ENCODE assay signal across 20 cellular contexts in the genomic region with DNA sequence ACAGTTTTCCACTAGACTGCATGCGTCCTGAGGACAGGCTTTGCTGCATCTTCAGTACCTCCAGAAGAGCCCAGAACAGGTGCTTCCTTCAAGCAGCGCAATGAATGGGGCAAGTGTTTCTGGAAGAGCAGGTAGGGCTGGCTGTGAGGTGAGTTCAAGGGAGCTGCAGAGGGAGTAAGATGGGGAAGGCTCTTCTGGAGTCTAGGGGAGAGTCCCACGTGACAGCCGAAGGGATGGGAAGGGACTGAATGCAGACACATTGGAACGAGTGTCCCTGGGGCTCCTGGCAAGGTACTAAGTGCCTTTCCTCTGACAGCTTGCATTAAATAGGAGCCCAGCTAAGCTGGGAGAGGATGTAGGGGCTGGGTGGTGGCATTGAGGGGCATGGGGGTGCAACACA.
DNase-seq lines count a peak whose midpoint lies in the region; TF ChIP-seq lines count a peak whose summit lies in the region.
"Had no signal": no experiment of that assay in that cellular context is flagged by ENCODE, and none has a peak within 500 bp of the region (broad histone marks: within the 10 kb centered on the region; RNA-seq: fewer than 3 reads in every experiment).

No MANE protein-coding gene starts in this region.

- H3K27ac Mint-ChIP-seq in T-helper 1 cell treated with Interleukin-12 subunit alpha and Interleukin-12 subunit beta and Interleukin-4 antibody, amounts not matched to agents 30 μg/mL and 1 μg/mL, for 36 hours: peak overlapping the region; percentile 23
- no peak overlapping the region for H3K27ac Mint-ChIP-seq in osteocyte (ENCODE audit: unreplicated experiment)
- H3K27ac Mint-ChIP-seq: B cell; CD4-positive, alpha-beta T cell; CD8-positive, alpha-beta T cell had no signal

- H3K27me3 ChIP-seq in esophagus muscularis mucosa (no peaks in the 10 kb centered on the region), ascending aorta (no peaks in the 10 kb centered on the region)
- H3K27me3 ChIP-seq: BLaER1 treated with 17β-estradiol and CSF1 and Interleukin-3, amounts not matched to agents 10 nM and 100 nM had no signal

- intact Hi-C loops in esophagus muscularis mucosa (cut with DNase I) (no loop called here), ascending aorta (cut with DNase I) (no loop called here)

- no peaks in the 10 kb centered on the region for H3K9me3 ChIP-seq in esophagus muscularis mucosa
- H3K9me3 ChIP-seq in ascending aorta: no peaks in the 10 kb centered on the region
- H3K9me3 ChIP-seq: A549; BLaER1 treated with 17β-estradiol and CSF1 and Interleukin-3, amounts not matched to agents 10 nM and 100 nM; Caco-2 had no signal

- H3K36me3 Mint-ChIP-seq in T-helper 1 cell treated with Interleukin-12 subunit alpha and Interleukin-12 subunit beta and Interleukin-4 antibody, amounts not matched to agents 30 μg/mL and 1 μg/mL, for 36 hours (ENCODE audit: low read depth): no peaks in the 10 kb centered on the region
- no peaks in the 10 kb centered on the region for H3K36me3 Mint-ChIP-seq in osteocyte (ENCODE audit: unreplicated experiment)
- H3K36me3 Mint-ChIP-seq: CD8-positive, alpha-beta T cell had no signal

- TF ChIP-seq EP300 in esophagus muscularis mucosa (IDR thresholded peaks at IDR 0.05): no peak

- peaks cover 3 to 13% (median 8%) of the 10 kb centered on the region in 4 donors for H3K4me1 ChIP-seq in esophagus muscularis mucosa
- peaks cover 0 to 2% of the 10 kb centered on the region in 2 donors for H3K4me1 ChIP-seq in ascending aorta
- H3K4me1 ChIP-seq: A549, Caco-2 had no signal

- peaks cover 17% of the 10 kb centered on the region for H3K4me1 Mint-ChIP-seq in T-helper 1 cell treated with Interleukin-12 subunit alpha and Interleukin-12 subunit beta and Interleukin-4 antibody, amounts not matched to agents 30 μg/mL and 1 μg/mL, for 36 hours (ENCODE audit: low read depth)
- no peaks in the 10 kb centered on the region for H3K4me1 Mint-ChIP-seq in osteocyte (ENCODE audit: unreplicated experiment)
- H3K4me1 Mint-ChIP-seq: B cell had no signal

- H3K4me3 Mint-ChIP-seq in T-helper 1 cell treated with Interleukin-12 subunit alpha and Interleukin-12 subunit beta and Interleukin-4 antibody, amounts not matched to agents 30 μg/mL and 1 μg/mL, for 36 hours: no peak overlapping the region
- H3K4me3 Mint-ChIP-seq in osteocyte (ENCODE audit: unreplicated experiment): no peak overlapping the region
- H3K4me3 Mint-ChIP-seq: B cell; CD4-positive, alpha-beta T cell; CD8-positive, alpha-beta T cell had no signal

- TF ChIP-seq CTCF in coronary artery (IDR thresholded peaks at IDR 0.05): no peak
- no peak for TF ChIP-seq CTCF in esophagus muscularis mucosa (IDR thresholded peaks at IDR 0.05)
- no peak for TF ChIP-seq CTCF in osteocyte (IDR thresholded peaks at IDR 0.05)
- TF ChIP-seq CTCF in ascending aorta (IDR thresholded peaks at IDR 0.05): no peak

- H3K27ac ChIP-seq in coronary artery: no peak overlapping the region
- no peak overlapping the region for H3K27ac ChIP-seq in esophagus muscularis mucosa (replicated peaks in 1 of 4)
- no peak overlapping the region for H3K27ac ChIP-seq in ascending aorta
- H3K27ac ChIP-seq: 22Rv1; A549; BLaER1 treated with 17β-estradiol and CSF1 and Interleukin-3, amounts not matched to agents 10 nM and 100 nM; C4-2B had no signal

- TF ChIP-seq POLR2A in esophagus muscularis mucosa (IDR thresholded peaks at IDR 0.05; ENCODE audit: low read depth): no peak

- no peaks in the 10 kb centered on the region for H3K9me3 Mint-ChIP-seq in T-helper 1 cell treated with Interleukin-12 subunit alpha and Interleukin-12 subunit beta and Interleukin-4 antibody, amounts not matched to agents 30 μg/mL and 1 μg/mL, for 36 hours
- no peaks in the 10 kb centered on the region for H3K9me3 Mint-ChIP-seq in osteocyte (ENCODE audit: unreplicated experiment)
- H3K9me3 Mint-ChIP-seq: CD4-positive, alpha-beta T cell; CD8-positive, alpha-beta T cell had no signal

- peaks cover 6% of the 10 kb centered on the region for H3K27me3 Mint-ChIP-seq in T-helper 1 cell treated with Interleukin-12 subunit alpha and Interleukin-12 subunit beta and Interleukin-4 antibody, amounts not matched to agents 30 μg/mL and 1 μg/mL, for 36 hours (ENCODE audit: low read depth)
- H3K27me3 Mint-ChIP-seq in osteocyte (ENCODE audit: unreplicated experiment): no peaks in the 10 kb centered on the region
- H3K27me3 Mint-ChIP-seq: CD4-positive, alpha-beta T cell had no signal

- 86% methylated on average over 5 of the region's 5 CpGs for WGBS in esophagus muscularis mucosa

- H3K36me3 ChIP-seq in esophagus muscularis mucosa: no peaks in the 10 kb centered on the region
- no peaks in the 10 kb centered on the region for H3K36me3 ChIP-seq in ascending aorta
- H3K36me3 ChIP-seq: BLaER1 treated with 17β-estradiol and CSF1 and Interleukin-3, amounts not matched to agents 10 nM and 100 nM had no signal

- no peak overlapping the region for H3K4me3 ChIP-seq in coronary artery
- no peak overlapping the region for H3K4me3 ChIP-seq in esophagus muscularis mucosa
- no peak overlapping the region for H3K4me3 ChIP-seq in ascending aorta
- H3K4me3 ChIP-seq: A549; BLaER1 treated with 17β-estradiol and CSF1 and Interleukin-3, amounts not matched to agents 10 nM and 100 nM had no signal

- no peak for DNase-seq in T-helper 1 cell
- DNase-seq in coronary artery (ENCODE audit: low spot score): peak; percentile 28
- peak; percentile 72 for DNase-seq in esophagus muscularis mucosa (ENCODE audit: extremely low spot score)
- peak; percentile 63 for DNase-seq in osteocyte (ENCODE audit: extremely low spot score, unreplicated experiment)
- DNase-seq in ascending aorta (ENCODE audit: low spot score in 2 of 2): no peak
- no peak for DNase-seq in G401 (ENCODE audit: low spot score)
- no peak for DNase-seq in GM03348 (ENCODE audit: low spot score)
- DNase-seq: AML-193; Caco-2; Calu3; CD4-positive, alpha-beta T cell; CD8-positive, alpha-beta T cell; DMS79 treated with DMSO at 0.1 percent for 48 hours; GDM1 had no signal

- in situ Hi-C loops in G401 (cut with HindIII; ENCODE audit: low sequenced_read_pairs): no loop called here

Comparison
In these comparisons a context has a peak if more than half of its experiments do, and no peak if none do; other contexts are left out.
1. DNase-seq: peak in coronary artery (single experiment), esophagus muscularis mucosa (single experiment) and osteocyte (single experiment); none in T-helper 1 cell (0 of 5), ascending aorta (0 of 2), G401 (single experiment) and GM03348 (single experiment).